6 cellular contexts compared by ENCODE assay signal in the genomic region with DNA sequence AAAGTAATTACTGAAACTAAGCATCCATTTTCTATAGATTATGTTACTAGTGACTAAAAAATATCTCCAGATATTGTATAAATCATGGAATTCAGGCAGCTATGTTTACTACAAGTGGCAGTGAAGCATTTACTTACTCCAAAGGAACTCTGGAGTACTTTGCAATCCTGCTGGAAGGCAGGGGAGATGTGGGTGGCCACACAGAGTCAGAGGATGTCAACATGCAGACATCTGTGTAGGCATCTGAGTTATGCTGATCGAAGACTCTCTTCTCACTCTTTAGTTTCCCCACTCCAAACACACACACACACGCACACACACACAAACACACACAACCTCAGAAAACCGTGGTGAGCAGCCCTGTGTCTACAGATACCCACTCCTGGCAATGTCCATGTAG.
"Had no signal": no experiment of that assay in that cellular context is flagged by ENCODE, and none has a peak within 500 bp of the region (broad histone marks: within the 10 kb centered on the region; RNA-seq: fewer than 3 reads in every experiment).

No MANE protein-coding gene starts in this region.

- DNase-seq: IMR-90, KBM-7 had no signal

- H3K27ac ChIP-seq: HL-60 had no signal

- H3K36me3 Mint-ChIP-seq: IgD-negative memory B cell had no signal

- H3K4me3 ChIP-seq: K562 had no signal

- H3K27ac Mint-ChIP-seq: IgD-negative memory B cell had no signal

- H3K4me3 Mint-ChIP-seq: IgD-negative memory B cell had no signal

- ATAC-seq: HepG2, K562 had no signal
